In the genomic region with DNA sequence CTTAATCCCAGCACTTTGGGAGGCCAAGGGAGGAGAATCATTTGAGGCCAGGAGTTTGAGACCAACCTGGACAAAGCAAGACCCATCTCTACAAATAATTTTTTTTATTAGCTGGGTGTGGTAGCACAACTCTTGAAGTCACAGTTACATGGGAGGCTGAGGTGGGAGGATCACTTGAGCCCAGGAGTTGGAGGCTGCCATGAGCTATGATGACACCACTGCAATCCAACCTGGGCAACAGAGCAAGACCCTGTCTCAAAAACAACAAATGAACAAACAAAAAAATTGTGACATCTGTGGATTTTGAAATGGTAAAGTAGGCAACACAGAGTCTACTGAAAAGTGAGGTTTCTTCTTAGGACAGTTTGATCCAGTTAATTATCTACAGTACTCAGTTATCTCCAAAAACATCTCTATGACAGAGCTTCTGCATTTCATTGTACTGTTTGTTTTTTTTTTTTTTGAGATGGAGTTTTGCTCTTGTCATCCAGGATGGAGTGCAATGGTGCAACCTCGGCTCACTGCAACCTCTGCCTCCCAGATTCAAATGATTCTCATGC, we compare ENCODE assay signal across 24 cellular contexts. TPM values are rescaled to one million over a fixed set of nuclear protein-coding genes. Genes with fewer than 3 reads are reported as not detected.
DNase-seq lines count a peak whose midpoint lies in the region; FAIRE-seq and TF ChIP-seq lines count a peak whose summit lies in the region.
"Had no signal": no experiment of that assay in that cellular context is flagged by ENCODE, and none has a peak within 500 bp of the region (broad histone marks: within the 10 kb centered on the region; RNA-seq: fewer than 3 reads in every experiment).

No MANE protein-coding gene starts in this region.

- no peaks in the 10 kb centered on the region for H3K9me3 Mint-ChIP-seq in activated CD4-positive, alpha-beta T cell treated with anti-CD3 and anti-CD28 coated beads, Interleukin-2, amount 10 ng/mL, durations not matched to agents 7 days and 5 days
- H3K9me3 Mint-ChIP-seq in IgD-negative memory B cell (no peaks in the 10 kb centered on the region), HFFc6 (no peaks in the 10 kb centered on the region)
- H3K9me3 Mint-ChIP-seq in T-helper 2 cell treated with Interferon-gamma antibody and Interleukin-4, amounts not matched to agents 5 μg/mL and 100 μg/mL, for 36 hours = no peaks in the 10 kb centered on the region
- H3K9me3 Mint-ChIP-seq: activated T-cell treated with anti-CD3 and anti-CD28 coated beads, Interleukin-2, amount 50 U/mL, for 4 hours had no signal

- intact Hi-C loops in kidney (cut with DNase I) (no loop called here), spleen (cut with DNase I; ENCODE audit: low total_unique reads) (no loop called here)

- peaks cover 38% of the 10 kb centered on the region for H3K4me1 Mint-ChIP-seq in activated CD4-positive, alpha-beta T cell treated with anti-CD3 and anti-CD28 coated beads, Interleukin-2, amount 10 ng/mL, durations not matched to agents 7 days and 5 days
- H3K4me1 Mint-ChIP-seq in IgD-negative memory B cell (peaks cover 13 to 17% (median 16%) of the 10 kb centered on the region in 3 donors), HFFc6 (ENCODE audit: low read depth) (no peaks in the 10 kb centered on the region)
- H3K4me1 Mint-ChIP-seq in T-helper 2 cell treated with Interferon-gamma antibody and Interleukin-4, amounts not matched to agents 5 μg/mL and 100 μg/mL, for 36 hours (ENCODE audit: low read depth) = peaks cover 14% of the 10 kb centered on the region

- TF ChIP-seq CTCF in kidney (IDR thresholded peaks at IDR 0.05; ENCODE audit: borderline replicate concordance, extremely low read depth, insufficient read depth) (no peak), spleen (IDR thresholded peaks at IDR 0.05 in 8 of 11, conservative IDR thresholded peaks at IDR 0.05 in 3 of 11) (no peak), HFFc6 (IDR thresholded peaks at IDR 0.05) (no peak)

- no peak for FAIRE-seq in kidney (lab: Jason Lieb, UNC)
- FAIRE-seq: A204.1, H1 had no signal

- no peak overlapping the region for H3K9ac ChIP-seq in kidney (ENCODE audit: low read length in 2 of 2)

- no peak overlapping the region for H3K4me3 Mint-ChIP-seq in activated CD4-positive, alpha-beta T cell treated with anti-CD3 and anti-CD28 coated beads, Interleukin-2, amount 10 ng/mL, durations not matched to agents 7 days and 5 days
- H3K4me3 Mint-ChIP-seq in IgD-negative memory B cell (peak overlapping the region in 2 of 4 donors; percentile 60 to 75), HFFc6 (no peak overlapping the region)
- H3K4me3 Mint-ChIP-seq in T-helper 2 cell treated with Interferon-gamma antibody and Interleukin-4, amounts not matched to agents 5 μg/mL and 100 μg/mL, for 36 hours = no peak overlapping the region
- H3K4me3 Mint-ChIP-seq: activated T-cell treated with anti-CD3 and anti-CD28 coated beads, Interleukin-2, amount 50 U/mL, for 4 hours had no signal

- H3K4me1 ChIP-seq in kidney (ENCODE audit: control insufficient read depth in 1 of 2, insufficient read depth in 1 of 2, low read depth in 1 of 2, low read length in 2 of 2) = no peaks in the 10 kb centered on the region
- peaks cover 15 to 45% (median 21%) of the 10 kb centered on the region in 6 donors for H3K4me1 ChIP-seq in spleen

- H3K27me3 Mint-ChIP-seq in activated CD4-positive, alpha-beta T cell treated with anti-CD3 and anti-CD28 coated beads, Interleukin-2, amount 10 ng/mL, durations not matched to agents 7 days and 5 days = no peaks in the 10 kb centered on the region
- no peaks in the 10 kb centered on the region for H3K27me3 Mint-ChIP-seq in IgD-negative memory B cell
- peaks cover 5% of the 10 kb centered on the region for H3K27me3 Mint-ChIP-seq in HFFc6 (ENCODE audit: insufficient read depth)
- H3K27me3 Mint-ChIP-seq in T-helper 2 cell treated with Interferon-gamma antibody and Interleukin-4, amounts not matched to agents 5 μg/mL and 100 μg/mL, for 36 hours (ENCODE audit: low read depth) = no peaks in the 10 kb centered on the region

- H3K27me3 ChIP-seq in spleen (replicated peaks in 1 of 7) = no peaks in the 10 kb centered on the region
- H3K27me3 ChIP-seq: left lung, MG63, upper lobe of left lung had no signal

- POLR2A ChIA-PET in activated CD4-positive, alpha-beta T cell treated with anti-CD3 and anti-CD28 coated beads, Interleukin-2, amount 10 ng/mL, durations not matched to agents 7 days and 5 days (lab: Charles Lee) = no interaction called here

- H3K4me3 ChIP-seq in kidney (ENCODE audit: low read length in 2 of 2) (no peak overlapping the region), spleen (no peak overlapping the region)
- H3K4me3 ChIP-seq: MG63, mucosa of descending colon had no signal

- H3K27ac ChIP-seq in kidney (ENCODE audit: low read depth in 2 of 2, low read length in 2 of 2) (no peak overlapping the region), spleen (peak overlapping the region in 4 of 8 donors; percentile 73 to 94 (median 92))

- TF ChIP-seq POLR2A in spleen (IDR thresholded peaks at IDR 0.05) = no peak

- no peak for DNase-seq in activated CD4-positive, alpha-beta T cell treated with anti-CD3 and anti-CD28 coated beads, Interleukin-2, amount 10 ng/mL, durations not matched to agents 7 days and 5 days
- DNase-seq in activated CD4-positive, alpha-beta T cell treated with anti-CD3 and anti-CD28 coated beads for 48 hours = no peak
- DNase-seq in kidney (peak; percentile 2), spleen (peak; percentile 13), HFFc6 (no peak), NCI-H526 treated with DMSO at 0.1 percent for 48 hours (lab: John Stamatoyannopoulos, UW) (no peak)
- DNase-seq in T-helper 2 cell treated with Interferon-gamma antibody and Interleukin-4, amounts not matched to agents 5 μg/mL and 100 μg/mL, for 36 hours (ENCODE audit: low spot score) = no peak
- DNase-seq: activated CD8-positive, alpha-beta memory T cell treated with anti-CD3 and anti-CD28 coated beads for 24 hours; activated T-cell treated with anti-CD3 and anti-CD28 coated beads, Interleukin-2, amount 50 U/mL, for 4 hours; cerebellar nuclear complex; effector CD8-positive, alpha-beta T cell; foreskin melanocyte; left lung; MG63; mucosa of descending colon; NCI-H1436 treated with DMSO at 0.1 percent for 48 hours; NCI-H2171; NCI-H524 treated with DMSO at 0.1 percent for 48 hours; stimulated activated CD4-positive, alpha-beta T cell treated with anti-CD3 and anti-CD28 coated beads, Interleukin-4, amount 100 ng/mL, for 1 hour; T-helper 2 cell had no signal

- H3K36me3 ChIP-seq in kidney (ENCODE audit: control insufficient read depth in 1 of 2, insufficient read depth in 2 of 2, low read length in 2 of 2) (peaks cover 27 to 55% of the 10 kb centered on the region in 2 donors), spleen (peaks cover 3 to 100% (median 64%) of the 10 kb centered on the region in 6 donors)

- CTCF ChIA-PET in activated CD4-positive, alpha-beta T cell treated with anti-CD3 and anti-CD28 coated beads, Interleukin-2, amount 10 ng/mL, durations not matched to agents 7 days and 5 days (lab: Charles Lee) = interaction anchor here (0.5 to 1.4 kb wide), 3 partner anchors 13 to 107 kb away, joined by 3 to 4 read pairs (median 4); no protein-coding TSS in a partner anchor

- peaks cover 60% of the 10 kb centered on the region for H3K36me3 Mint-ChIP-seq in activated CD4-positive, alpha-beta T cell treated with anti-CD3 and anti-CD28 coated beads, Interleukin-2, amount 10 ng/mL, durations not matched to agents 7 days and 5 days (ENCODE audit: low read depth)
- H3K36me3 Mint-ChIP-seq in IgD-negative memory B cell = peaks cover 9% of the 10 kb centered on the region
- peaks cover 29% of the 10 kb centered on the region for H3K36me3 Mint-ChIP-seq in HFFc6 (ENCODE audit: low read depth)
- H3K36me3 Mint-ChIP-seq in T-helper 2 cell treated with Interferon-gamma antibody and Interleukin-4, amounts not matched to agents 5 μg/mL and 100 μg/mL, for 36 hours (ENCODE audit: low read depth) = peaks cover 57% of the 10 kb centered on the region

- 75 to 92% (median 88%) methylated on average over 1 of the region's 1 CpG for WGBS in spleen, 5 donors

- H3K9me3 ChIP-seq in kidney (ENCODE audit: control insufficient read depth in 1 of 2, low read length in 2 of 2) = no peaks in the 10 kb centered on the region
- no peaks in the 10 kb centered on the region for H3K9me3 ChIP-seq in spleen
- H3K9me3 ChIP-seq: left lung, MG63, mucosa of descending colon, upper lobe of left lung had no signal

- H3K27ac Mint-ChIP-seq in activated CD4-positive, alpha-beta T cell treated with anti-CD3 and anti-CD28 coated beads, Interleukin-2, amount 10 ng/mL, durations not matched to agents 7 days and 5 days = peak overlapping the region; percentile 92
- H3K27ac Mint-ChIP-seq in IgD-negative memory B cell (peak overlapping the region; percentile 63 to 92 (median 73)), HFFc6 (no peak overlapping the region)
- no peak overlapping the region for H3K27ac Mint-ChIP-seq in T-helper 2 cell treated with Interferon-gamma antibody and Interleukin-4, amounts not matched to agents 5 μg/mL and 100 μg/mL, for 36 hours

RNA-seq across cellular contexts. Expression of gene ANKRD61, which starts 3.3 kb away (rescaled TPM):
- total RNA-seq in activated CD4-positive, alpha-beta T cell treated with anti-CD3 and anti-CD28 coated beads, Interleukin-2, amount 10 ng/mL, durations not matched to agents 7 days and 5 days = under 1 TPM in 1 of 2 experiments, not detected in 1; 0.22 TPM
- polyA plus RNA-seq in IgD-negative memory B cell = 0.24 TPM
- 0.19 TPM for total RNA-seq in kidney
- not detected for polyA plus RNA-seq in kidney (ENCODE audit: insufficient read depth, low read depth, low replicate concordance)
- total RNA-seq in spleen = under 1 TPM in 1 of 7 donors, not detected in 6; 0.37 TPM
- polyA plus RNA-seq in spleen = under 1 TPM in 2 of 3 donors, not detected in 1; 0.05 to 0.13 TPM
- under 1 TPM in 4 of 6 experiments, not detected in 2; 0.17 to 0.24 (median 0.19) TPM for total RNA-seq in HFFc6 (2021; fragmentation: NEBNext Ultra II Directional; extraction: Animal tissue kit (Norgen Biotek cat#: 25700))
- total RNA-seq: mucosa of descending colon had no signal

RNA-seq across cellular contexts. Expression of gene AIMP2, which starts 18.8 kb away (rescaled TPM):
- 10 to 100 TPM; 31.3 to 32.3 TPM for total RNA-seq in activated CD4-positive, alpha-beta T cell treated with anti-CD3 and anti-CD28 coated beads, Interleukin-2, amount 10 ng/mL, durations not matched to agents 7 days and 5 days
- polyA plus RNA-seq in IgD-negative memory B cell (25.9 TPM), kidney (ENCODE audit: insufficient read depth, low read depth, low replicate concordance) (55.5 TPM), spleen (10 to 100 TPM; 14.9 to 27.3 (median 20.9) TPM)
- total RNA-seq in kidney (34.6 TPM), spleen (10 to 100 TPM; 14.0 to 26.8 (median 19.2) TPM)
- 10 to 100 TPM; 36.2 to 47.2 (median 42.9) TPM for total RNA-seq in HFFc6 (2021; fragmentation: NEBNext Ultra II Directional; extraction: Animal tissue kit (Norgen Biotek cat#: 25700))

RNA-seq across cellular contexts. Expression of gene PMS2, which starts 19.0 kb away (rescaled TPM):
- 10 to 100 TPM; 24.0 to 24.6 TPM for total RNA-seq in activated CD4-positive, alpha-beta T cell treated with anti-CD3 and anti-CD28 coated beads, Interleukin-2, amount 10 ng/mL, durations not matched to agents 7 days and 5 days
- polyA plus RNA-seq in IgD-negative memory B cell (14.2 TPM), kidney (ENCODE audit: insufficient read depth, low read depth, low replicate concordance) (8.9 TPM), spleen (1 to 10 TPM; 4.7 to 5.6 (median 5.3) TPM)
- total RNA-seq in kidney (21.6 TPM), spleen (10 to 100 TPM; 10.8 to 20.0 (median 15.0) TPM)
- 10 to 100 TPM; 12.1 to 13.4 (median 12.8) TPM for total RNA-seq in HFFc6 (2021; fragmentation: NEBNext Ultra II Directional; extraction: Animal tissue kit (Norgen Biotek cat#: 25700))

RNA-seq across cellular contexts. Expression of gene EIF2AK1, which starts 31.1 kb away (rescaled TPM):
- total RNA-seq in activated CD4-positive, alpha-beta T cell treated with anti-CD3 and anti-CD28 coated beads, Interleukin-2, amount 10 ng/mL, durations not matched to agents 7 days and 5 days = 100 to 1,000 TPM in 1 of 2 experiments, 10 to 100 TPM in 1; 98.2 to 109 TPM
- 128 TPM for polyA plus RNA-seq in IgD-negative memory B cell
- 89.2 TPM for total RNA-seq in kidney
- polyA plus RNA-seq in kidney (ENCODE audit: insufficient read depth, low read depth, low replicate concordance) = 58.2 TPM
- 100 to 1,000 TPM in 4 of 7 donors, 10 to 100 TPM in 3; 61.0 to 243 (median 108) TPM for total RNA-seq in spleen
- 10 to 100 TPM; 32.4 to 39.0 (median 36.6) TPM for polyA plus RNA-seq in spleen
- total RNA-seq in HFFc6 (2021; fragmentation: NEBNext Ultra II Directional; extraction: Animal tissue kit (Norgen Biotek cat#: 25700)) = 100 to 1,000 TPM in 4 of 6 experiments, 10 to 100 TPM in 2; 90.4 to 103 (median 101) TPM

RNA-seq across cellular contexts. Expression of gene RSPH10B, which starts 57.4 kb away (rescaled TPM):
- total RNA-seq in activated CD4-positive, alpha-beta T cell treated with anti-CD3 and anti-CD28 coated beads, Interleukin-2, amount 10 ng/mL, durations not matched to agents 7 days and 5 days = not detected
- polyA plus RNA-seq in IgD-negative memory B cell (not detected), kidney (ENCODE audit: insufficient read depth, low read depth, low replicate concordance) (not detected), spleen (under 1 TPM; 0.30 to 0.83 (median 0.54) TPM)
- total RNA-seq in kidney (0.79 TPM), spleen (1 to 10 TPM in 5 of 7 donors, under 1 TPM in 2; 0.60 to 7.1 (median 1.5) TPM)
- total RNA-seq in HFFc6 (2021; fragmentation: NEBNext Ultra II Directional; extraction: Animal tissue kit (Norgen Biotek cat#: 25700)) = under 1 TPM in 1 of 6 experiments, not detected in 5; 0.24 TPM
- total RNA-seq: mucosa of descending colon had no signal

Comparison
In these comparisons a context has a peak if more than half of its experiments do, and no peak if none do; other contexts are left out.
1. DNase-seq: peak in kidney (single experiment) and spleen (single experiment); none in activated CD4-positive, alpha-beta T cell treated with anti-CD3 and anti-CD28 coated beads, Interleukin-2, amount 10 ng/mL, durations not matched to agents 7 days and 5 days (single experiment), activated CD4-positive, alpha-beta T cell treated with anti-CD3 and anti-CD28 coated beads for 48 hours (single experiment), HFFc6 (single experiment), NCI-H526 treated with DMSO at 0.1 percent for 48 hours (single experiment) and T-helper 2 cell treated with Interferon-gamma antibody and Interleukin-4, amounts not matched to agents 5 μg/mL and 100 μg/mL, for 36 hours (single experiment).
2. H3K27ac Mint-ChIP-seq: peak in activated CD4-positive, alpha-beta T cell treated with anti-CD3 and anti-CD28 coated beads, Interleukin-2, amount 10 ng/mL, durations not matched to agents 7 days and 5 days (single experiment) and IgD-negative memory B cell (3 of 3); none in HFFc6 (single experiment) and T-helper 2 cell treated with Interferon-gamma antibody and Interleukin-4, amounts not matched to agents 5 μg/mL and 100 μg/mL, for 36 hours (single experiment).